ENCODE assay signal across 22 cellular contexts in genomic region chr2:8563814-8564474, GRCh38.
A peak's percentile ranks its signal among the peaks of the same experiment; 100 is the strongest.
DNase-seq lines count a peak whose midpoint lies in the region; ATAC-seq and TF ChIP-seq lines count a peak whose summit lies in the region.
"Had no signal": no experiment of that assay in that cellular context is flagged by ENCODE, and none has a peak within 500 bp of the region (broad histone marks: within the 10 kb centered on the region; RNA-seq: fewer than 3 reads in every experiment).

No MANE protein-coding gene starts in this region.

- no peak for ATAC-seq in right lobe of liver
- ATAC-seq in GM21360 (IDR thresholded peaks at IDR 0.05; ENCODE audit: unreplicated experiment), result no peak
- no peak for ATAC-seq in GM18505 (IDR thresholded peaks at IDR 0.05; ENCODE audit: unreplicated experiment)
- ATAC-seq: left lobe of liver; naive thymus-derived CD8-positive, alpha-beta T cell had no signal

- H3K9me3 ChIP-seq in OCI-LY1 (ENCODE audit: low read length) (peaks cover 16% of the 10 kb centered on the region), right lobe of liver (peaks cover 0 to 4% (median 0%) of the 10 kb centered on the region in 4 donors), transverse colon (no peaks in the 10 kb centered on the region)
- H3K9me3 ChIP-seq: SK-N-SH, testis had no signal

- no peaks in the 10 kb centered on the region for H3K27me3 ChIP-seq in OCI-LY1 (ENCODE audit: insufficient read depth, low read length)
- no peaks in the 10 kb centered on the region for H3K27me3 ChIP-seq in right lobe of liver
- H3K27me3 ChIP-seq in transverse colon, result no peaks in the 10 kb centered on the region
- H3K27me3 ChIP-seq: ascending aorta, dorsolateral prefrontal cortex, testis had no signal

- intact Hi-C loops in right lobe of liver (cut with DNase I) (no loop called here), transverse colon (cut with DNase I; ENCODE audit: low total_unique reads) (no loop called here)

- H4K20me1 ChIP-seq in OCI-LY1 (ENCODE audit: insufficient read depth, low read length), result no peaks in the 10 kb centered on the region

- TF ChIP-seq POLR2A in right lobe of liver (IDR thresholded peaks at IDR 0.05), result no peak
- TF ChIP-seq POLR2A in transverse colon (IDR thresholded peaks at IDR 0.05), result no peak
- no peak for TF ChIP-seq POLR2A in GM18505 (IDR thresholded peaks at IDR 0.05; ENCODE audit: borderline replicate concordance, extremely low read depth, insufficient read depth, insufficient read length)

- no peak overlapping the region for H3K4me3 ChIP-seq in OCI-LY1 (ENCODE audit: low read depth, low read length, poor library complexity, severe bottlenecking)
- H3K4me3 ChIP-seq in right lobe of liver, result no peak overlapping the region
- no peak overlapping the region for H3K4me3 ChIP-seq in transverse colon
- H3K4me3 ChIP-seq: ascending aorta, dorsolateral prefrontal cortex, testis had no signal

- H3K4me2 ChIP-seq in OCI-LY1 (ENCODE audit: low read length), result no peak overlapping the region
- H3K4me2 ChIP-seq: SK-N-SH had no signal

- TF ChIP-seq EP300 in transverse colon (IDR thresholded peaks at IDR 0.05; ENCODE audit: low read depth), result no peak

- peak; percentile 1 for DNase-seq in activated naive CD4-positive, alpha-beta T cell treated with Interleukin-2 at 50 U/mL for 16 hours
- DNase-seq in activated naive CD4-positive, alpha-beta T cell treated with anti-CD3 and anti-CD28 coated beads, Interleukin-2, amount 50 U/mL, for 16 hours, result no peak
- peak in 2 of 3 donors; percentile 20 to 36 for DNase-seq in right lobe of liver
- peak; percentile 5 for DNase-seq in transverse colon
- no peak for DNase-seq in COR-L47 (lab: John Stamatoyannopoulos, UW)
- DNase-seq: activated CD4-positive, alpha-beta T cell treated with anti-CD3 and anti-CD28 coated beads, Interleukin-2, amount 50 U/mL, for 48 hours; activated T-cell treated with anti-CD3 and anti-CD28 coated beads, Interleukin-2, amount 50 U/mL, for 1 hour; central memory CD4-positive, alpha-beta T cell; EL; mesendoderm; NCI-H510A treated with DMSO at 0.1 percent for 48 hours; NK-92 treated with Interleukin-12 subunit alpha and Interleukin-12 subunit beta, amount 100 ng/mL, for 24 hours; SK-N-SH; testis had no signal

- TF ChIP-seq CTCF in OCI-LY1 (IDR thresholded peaks at IDR 0.05; ENCODE audit: low read length) (no peak), right lobe of liver (IDR thresholded peaks at IDR 0.05) (no peak), transverse colon (IDR thresholded peaks at IDR 0.05) (no peak)

- H3K9ac ChIP-seq in OCI-LY1 (ENCODE audit: low read length), result no peak overlapping the region
- H3K9ac ChIP-seq: SK-N-SH had no signal

- no peaks in the 10 kb centered on the region for H3F3A ChIP-seq in OCI-LY1 (ENCODE audit: insufficient read depth, low read length)

- peaks cover 9% of the 10 kb centered on the region; the same call in 1 of the 2 replicates for H3K79me2 ChIP-seq in OCI-LY1 (ENCODE audit: insufficient read depth, low read length)

- peak overlapping the region; percentile 35 for H3K27ac ChIP-seq in OCI-LY1 (ENCODE audit: low read depth, low read length, poor library complexity, severe bottlenecking)
- no peak overlapping the region for H3K27ac ChIP-seq in right lobe of liver
- H3K27ac ChIP-seq in transverse colon, result no peak overlapping the region
- H3K27ac ChIP-seq: ascending aorta, dorsolateral prefrontal cortex, epithelial cell of prostate, testis had no signal

- H3K36me3 ChIP-seq in OCI-LY1 (ENCODE audit: insufficient read depth, low read length), result peaks cover 70% of the 10 kb centered on the region
- H3K36me3 ChIP-seq in right lobe of liver, result no peaks in the 10 kb centered on the region
- no peaks in the 10 kb centered on the region for H3K36me3 ChIP-seq in transverse colon
- H3K36me3 ChIP-seq: ascending aorta had no signal

- no peak overlapping the region for H2AFZ ChIP-seq in OCI-LY1 (ENCODE audit: low read length)

- in situ Hi-C loops in transverse colon (cut with MboI; ENCODE audit: low pct_ligation_motif_present in 1 of 4, low pct_unique_long_range_greater_than_20kb in 1 of 4, low sequenced_read_pairs in 3 of 4), result no loop called here

- H3K4me1 ChIP-seq in OCI-LY1 (ENCODE audit: insufficient read depth, low read length, severe bottlenecking) (peaks cover 35% of the 10 kb centered on the region), right lobe of liver (no peaks in the 10 kb centered on the region), transverse colon (no peaks in the 10 kb centered on the region)
- H3K4me1 ChIP-seq: ascending aorta, testis had no signal

- H3K9me2 ChIP-seq in OCI-LY1 (ENCODE audit: low read depth, low read length), result no peaks in the 10 kb centered on the region
- H3K9me2 ChIP-seq: SK-N-SH had no signal

- WGBS in right lobe of liver (ENCODE audit: insufficient coverage, low coverage, low lambda C conversion rate, missing lambda C conversion rate), result 95% methylated on average over 4 of the region's 9 CpGs
- 90% methylated on average over 9 of the region's 9 CpGs; no CpG with 5 or more reads in 1 of the 2 donors for WGBS in transverse colon (ENCODE audit: low coverage in 1 of 2), 2 donors

Comparison
In these comparisons a context has a peak if more than half of its experiments do, and no peak if none do; other contexts are left out.
1. DNase-seq: peak in activated naive CD4-positive, alpha-beta T cell treated with Interleukin-2 at 50 U/mL for 16 hours (single experiment), right lobe of liver (2 of 3) and transverse colon (single experiment); none in activated naive CD4-positive, alpha-beta T cell treated with anti-CD3 and anti-CD28 coated beads, Interleukin-2, amount 50 U/mL, for 16 hours (single experiment) and COR-L47 (single experiment).